Comparison of ENCODE assay signal across 10 cellular contexts in the genomic region with DNA sequence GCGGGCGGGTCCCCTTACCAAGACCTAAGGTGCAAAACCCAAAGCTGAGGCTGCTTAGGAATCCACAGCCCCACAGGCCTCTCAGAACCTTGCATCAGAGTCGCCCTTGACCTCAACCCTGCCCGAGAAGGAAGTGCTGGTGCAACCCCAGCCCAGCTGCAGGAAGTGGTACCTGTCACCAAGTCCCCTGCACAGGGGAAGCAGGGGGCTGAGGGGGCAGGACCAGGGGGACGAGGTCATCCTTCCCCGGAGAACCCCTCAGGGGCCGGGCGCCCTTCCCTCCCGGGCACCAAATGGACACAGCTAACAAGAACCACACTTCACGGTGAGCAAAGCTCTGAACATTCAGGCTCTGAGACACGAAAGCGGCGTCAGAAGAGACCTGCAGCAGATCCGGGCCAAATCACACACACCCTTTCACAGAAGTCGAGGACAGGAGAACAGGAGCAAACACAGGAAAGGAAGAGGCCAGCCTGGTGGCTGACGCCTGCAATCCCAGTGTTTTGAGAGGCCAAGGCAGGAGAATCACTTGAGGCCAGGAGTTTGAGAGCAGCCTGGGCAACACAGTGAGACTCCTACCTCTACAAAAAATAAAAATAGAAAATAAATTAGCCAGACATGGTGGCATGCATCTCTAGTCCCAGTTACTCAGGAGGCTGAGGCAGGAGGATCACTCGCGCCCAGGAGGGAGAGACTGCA. TPM values are rescaled to one million over a fixed set of nuclear protein-coding genes. Genes with fewer than 3 reads are reported as not detected.
DNase-seq lines count a peak whose midpoint lies in the region; ATAC-seq, FAIRE-seq and TF ChIP-seq lines count a peak whose summit lies in the region.
"Had no signal": no experiment of that assay in that cellular context is flagged by ENCODE, and none has a peak within 500 bp of the region (broad histone marks: within the 10 kb centered on the region; RNA-seq: fewer than 3 reads in every experiment).

No MANE protein-coding gene starts in this region.

- ATAC-seq in GM21390 (IDR thresholded peaks at IDR 0.05; ENCODE audit: unreplicated experiment) (peak; percentile 77), GM12878 (peak; percentile 89), HG03135 (IDR thresholded peaks at IDR 0.05; ENCODE audit: unreplicated experiment) (no peak)
- ATAC-seq in stimulated activated naive B cell treated with anti-CD40 and anti-IgM and Interleukin-4, amounts not matched to agents 10 μg/mL and 1 μg/mL and 100 μg/mL, for 72 hours (replicated peaks): peak; percentile 78 to 79

- peaks cover 76% of the 10 kb centered on the region for H3K4me1 ChIP-seq in PC-9 (replicated peaks; ENCODE audit: insufficient read depth)
- peaks cover 36% of the 10 kb centered on the region for H3K4me1 ChIP-seq in GM12878 (ENCODE audit: control insufficient read depth, insufficient read depth, low read length)
- peaks cover 23% of the 10 kb centered on the region for H3K4me1 ChIP-seq in vagina
- H3K4me1 ChIP-seq: parathyroid adenoma had no signal

- CTCF ChIA-PET in PC-9 (lab: Charles Lee): interaction anchor here (0.6 to 0.8 kb wide), 2 partner anchors 14 to 106 kb away, joined by 3 to 9 read pairs; no protein-coding TSS in a partner anchor
- CTCF ChIA-PET in GM12878 (lab: Yijun Ruan, JAX): interaction anchor here (1.2 to 1.7 kb wide), 4 partner anchors 14 to 223 kb away, joined by 3 to 7 read pairs (median 6); no protein-coding TSS in a partner anchor

- intact Hi-C loops in PC-9 (cut with micrococcal nuclease; ENCODE audit: unreplicated experiment) (loop anchor here (5.0 kb wide), 1 partner anchor 42 kb away; the partner anchor contains the start of gene PTTG1IP), GM12878 (cut with micrococcal nuclease; ENCODE audit: unreplicated experiment) (no loop called here), vagina (cut with DNase I) (no loop called here)

- DNase-seq in PC-9 (peak in 1 of 2 experiments; percentile 63), GM12878 (ENCODE audit: low read depth, low spot score) (no peak), NCI-H524 treated with DMSO at 0.1 percent for 48 hours (lab: John Stamatoyannopoulos, UW) (no peak), vagina (ENCODE audit: extremely low spot score in 2 of 2) (no peak)
- DNase-seq in stimulated activated naive B cell treated with anti-CD40 and anti-IgM and Interleukin-4, amounts not matched to agents 10 μg/mL and 1 μg/mL and 100 μg/mL, for 72 hours: no peak

- H3K9ac ChIP-seq in GM12878 (ENCODE audit: control insufficient read depth, insufficient read depth, low read length): peak overlapping the region; percentile 41; the same call in 1 of the 2 replicates
- H3K9ac ChIP-seq: parathyroid adenoma had no signal

- RAD21 ChIA-PET in GM12878 (lab: Charles Lee; ENCODE audit: unreplicated experiment): interaction anchor here (1.7 to 1.9 kb wide), 2 partner anchors 14 to 17 kb away, joined by 9 to 12 read pairs; no protein-coding TSS in a partner anchor

- no peak for TF ChIP-seq EP300 in GM12878 (IDR thresholded peaks at IDR 0.05; ENCODE audit: borderline replicate concordance in 1 of 2, control insufficient read depth in 1 of 2, low read depth in 2 of 2, low read length in 2 of 2)

- H2AFZ ChIP-seq in PC-9 (no peak overlapping the region), GM12878 (ENCODE audit: control insufficient read depth, low read depth, low read length) (peak overlapping the region; percentile 62; the same call in 1 of the 2 replicates)
- H2AFZ ChIP-seq: parathyroid adenoma had no signal

- H3K4me2 ChIP-seq in PC-9 (peak overlapping the region; percentile 76), GM12878 (ENCODE audit: control insufficient read depth, insufficient read depth) (peak overlapping the region; percentile 76)

- TSS peak; percentile 89 for BruUV-seq in PC-9 (replicated peaks; lab: Mats Ljungman, UMichigan)
- BruUV-seq in GM12878 (replicated peaks; lab: Mats Ljungman, UMichigan): no TSS peak

- no peak for FAIRE-seq in GM12878 (lab: Jason Lieb, UNC)
- FAIRE-seq: HTR-8/SVneo had no signal

- H3K9me3 Mint-ChIP-seq in stimulated activated naive B cell treated with anti-CD40 and anti-IgM and Interleukin-4, amounts not matched to agents 10 μg/mL and 1 μg/mL and 100 μg/mL, for 72 hours: no peaks in the 10 kb centered on the region

- H3K27ac Mint-ChIP-seq in stimulated activated naive B cell treated with anti-CD40 and anti-IgM and Interleukin-4, amounts not matched to agents 10 μg/mL and 1 μg/mL and 100 μg/mL, for 72 hours: peak overlapping the region; percentile 97

- no peak for TF ChIP-seq RAD21 in GM12878 (IDR thresholded peaks at IDR 0.05; ENCODE audit: insufficient read depth, low read depth, low read length)

- peaks cover 28 to 44% of the 10 kb centered on the region in 2 donors for H3K36me3 Mint-ChIP-seq in stimulated activated naive B cell treated with anti-CD40 and anti-IgM and Interleukin-4, amounts not matched to agents 10 μg/mL and 1 μg/mL and 100 μg/mL, for 72 hours

- TF ChIP-seq POLR2A in GM12878 (IDR thresholded peaks at IDR 0.05; ENCODE audit: low read depth, low read length) (no peak), vagina (IDR thresholded peaks at IDR 0.05) (no peak)

- no peaks in the 10 kb centered on the region for H3K9me2 ChIP-seq in PC-9 (ENCODE audit: insufficient read depth)

- H3K27me3 ChIP-seq in PC-9 (ENCODE audit: insufficient read depth, low read depth) (no peaks in the 10 kb centered on the region), GM12878 (replicated peaks in 1 of 2; ENCODE audit: control insufficient read depth in 2 of 2, insufficient read depth in 2 of 2, low read length in 1 of 2) (no peaks in the 10 kb centered on the region), vagina (no peaks in the 10 kb centered on the region)
- H3K27me3 ChIP-seq: cardiac muscle cell had no signal

- POLR2A ChIA-PET in PC-9 (lab: Charles Lee; ENCODE audit: unreplicated experiment): interaction anchor here (0.7 to 1.0 kb wide), 2 partner anchors 13 to 20 kb away, joined by 4 to 22 read pairs; no protein-coding TSS in a partner anchor
- POLR2A ChIA-PET in GM12878 (lab: Charles Lee): interaction anchor here (1.5 to 2.1 kb wide), 2 partner anchors 14 to 41 kb away, joined by 4 to 7 read pairs; partner anchors contain the start of gene PTTG1IP

- TF ChIP-seq CTCF in PC-9 (conservative IDR thresholded peaks at IDR 0.05) (no peak), GM12878 (IDR thresholded peaks at IDR 0.05 in 2 of 3, conservative IDR thresholded peaks at IDR 0.05 in 1 of 3; ENCODE audit: control insufficient read depth in 2 of 3, extremely low read depth in 1 of 3, insufficient read depth in 1 of 3, low read depth in 3 of 3, low read length in 3 of 3) (no peak), vagina (IDR thresholded peaks at IDR 0.05) (no peak)

- in situ Hi-C loops in GM12878 (cut with MboI): no loop called here

- peak overlapping the region; percentile 76 to 83 for H3K4me3 Mint-ChIP-seq in stimulated activated naive B cell treated with anti-CD40 and anti-IgM and Interleukin-4, amounts not matched to agents 10 μg/mL and 1 μg/mL and 100 μg/mL, for 72 hours

- H3K79me2 ChIP-seq in PC-9 (ENCODE audit: low read depth) (peaks cover 7% of the 10 kb centered on the region), GM12878 (ENCODE audit: control insufficient read depth, insufficient read depth, low read length) (peaks cover 25% of the 10 kb centered on the region)
- H3K79me2 ChIP-seq: parathyroid adenoma had no signal

- H3K4me3 ChIP-seq in PC-9 (peak overlapping the region; percentile 20; the same call in 1 of the 2 replicates), GM12878 (peak overlapping the region; percentile 29; the same call in 1 of the 2 replicates), vagina (no peak overlapping the region)
- H3K4me3 ChIP-seq: cardiac muscle cell had no signal

- H3K27ac ChIP-seq in PC-9 (peak overlapping the region; percentile 94), GM12878 (ENCODE audit: control insufficient read depth, insufficient read depth) (peak overlapping the region; percentile 45), vagina (no peak overlapping the region)
- H3K27ac ChIP-seq: cardiac muscle cell, parathyroid adenoma had no signal

- H3K36me3 ChIP-seq in PC-9 (ENCODE audit: low read depth) (no peaks in the 10 kb centered on the region), GM12878 (ENCODE audit: control insufficient read depth in 2 of 2, insufficient read depth in 2 of 2, low read length in 1 of 2) (peaks cover 2 to 12% of the 10 kb centered on the region in 2 experiments; a peak in 3 of 4 replicates), vagina (no peaks in the 10 kb centered on the region)
- H3K36me3 ChIP-seq: cardiac muscle cell had no signal

- H4K20me1 ChIP-seq in PC-9 (ENCODE audit: insufficient read depth): no peaks in the 10 kb centered on the region
- no peaks in the 10 kb centered on the region for H4K20me1 ChIP-seq in GM12878 (ENCODE audit: control insufficient read depth, insufficient read depth)

- peaks cover 48% of the 10 kb centered on the region for H3F3A ChIP-seq in PC-9 (ENCODE audit: insufficient read depth, low read depth)

- no peaks in the 10 kb centered on the region for H3K9me3 ChIP-seq in PC-9 (ENCODE audit: insufficient read depth, low read depth)
- H3K9me3 ChIP-seq in GM12878 (replicated peaks; ENCODE audit: control insufficient read depth, insufficient read depth, low read length): no peaks in the 10 kb centered on the region
- H3K9me3 ChIP-seq in vagina: no peaks in the 10 kb centered on the region

- WGBS in GM12878 (ENCODE audit: insufficient coverage, insufficient replicate concordance, low lambda C conversion rate, missing lambda C conversion rate): 17% methylated on average over 18 of the region's 18 CpGs

- SMC1A ChIA-PET in GM12878 (lab: Charles Lee; ENCODE audit: uncharacterized antibody, unreplicated experiment): interaction anchor here (1.3 kb wide), 3 partner anchors 12 to 18 kb away, joined by 3 to 5 read pairs (median 4); no protein-coding TSS in a partner anchor

- no peaks in the 10 kb centered on the region for H3K27me3 Mint-ChIP-seq in stimulated activated naive B cell treated with anti-CD40 and anti-IgM and Interleukin-4, amounts not matched to agents 10 μg/mL and 1 μg/mL and 100 μg/mL, for 72 hours

- H3K4me1 Mint-ChIP-seq in stimulated activated naive B cell treated with anti-CD40 and anti-IgM and Interleukin-4, amounts not matched to agents 10 μg/mL and 1 μg/mL and 100 μg/mL, for 72 hours: peaks cover 67 to 98% of the 10 kb centered on the region in 2 donors

RNA-seq across cellular contexts. Expression of gene ITGB2, which starts 6.4 kb away (rescaled TPM):
- total RNA-seq in PC-9 (2021) (3.6 and 6.0 TPM in 2 replicates), GM12878 (2014; rRNA removed) (85.3 and 101 TPM in 2 replicates), GM12878 (2014; rRNA removed; fragmentation: Illumina TruSeq; extraction: Trizol) (25.2 and 31.3 TPM in 2 replicates), GM12878 (2021) (162 and 172 TPM in 2 replicates), vagina (35.1 TPM)
- total RNA-seq in GM12878 (2013; cell fraction: nucleolus; rRNA removed): 316 and 431 TPM in 2 replicates
- polyA plus RNA-seq in GM12878 (2011; ENCODE audit: low read depth): 46.7 TPM
- polyA plus RNA-seq in GM12878 (2011; rRNA removed) (31.3 and 57.2 TPM in 2 replicates), GM12878 (2014; fragmentation: Illumina TruSeq; extraction: Trizol) (17.2 and 38.7 TPM in 2 replicates), GM12878 (2014; fragmentation: Nextera tagmentation; extraction: Ambion mirVana) (10 to 100 TPM in 1 of 2 experiments, 1 to 10 TPM in 1; 8.0 to 19.8 TPM), GM12878 (2014; rRNA removed) (60.6 and 67.5 TPM in 2 replicates), GM12878 (2016; fragmentation: Nextera tagmentation; extraction: Ambion mirVana) (100 to 1,000 TPM; 120 to 128 TPM)
- polyA plus RNA-seq in GM12878 (2011; cell fraction: cytosol; rRNA removed): 131 and 135 TPM in 2 replicates
- 271 and 308 TPM in 2 replicates for polyA plus RNA-seq in GM12878 (2011; cell fraction: nucleus; rRNA removed)
- 78.4 and 88.1 TPM in 2 replicates for polyA plus RNA-seq in GM12878 (2012)
- 34.5 and 84.6 TPM in 2 replicates for polyA minus RNA-seq in GM12878 (2011; rRNA and poly(A)+ RNA removed)
- 49.2 and 68.0 TPM in 2 replicates for polyA minus RNA-seq in GM12878 (2011; cell fraction: cytosol; rRNA and poly(A)+ RNA removed)
- 58.9 and 82.0 TPM in 2 replicates for polyA minus RNA-seq in GM12878 (2011; cell fraction: nucleus; rRNA and poly(A)+ RNA removed)

RNA-seq across cellular contexts. Expression of gene SLX9, which starts 25.5 kb away (rescaled TPM):
- total RNA-seq in PC-9 (2021) (22.8 and 30.4 TPM in 2 replicates), GM12878 (2014; rRNA removed) (39.4 and 40.2 TPM in 2 replicates), GM12878 (2014; rRNA removed; fragmentation: Illumina TruSeq; extraction: Trizol) (17.0 and 18.0 TPM in 2 replicates), GM12878 (2021) (81.3 and 83.2 TPM in 2 replicates), vagina (8.3 TPM)
- total RNA-seq in GM12878 (2013; cell fraction: nucleolus; rRNA removed): 6.2 and 8.6 TPM in 2 replicates
- 6.3 TPM for polyA plus RNA-seq in GM12878 (2011; ENCODE audit: low read depth)
- polyA plus RNA-seq in GM12878 (2011; rRNA removed) (14.8 and 27.7 TPM in 2 replicates), GM12878 (2014; fragmentation: Illumina TruSeq; extraction: Trizol) (1.7 and 5.9 TPM in 2 replicates), GM12878 (2014; fragmentation: Nextera tagmentation; extraction: Ambion mirVana) (1 to 10 TPM in 1 of 2 experiments, under 1 TPM in 1; 0.69 to 5.5 TPM), GM12878 (2014; rRNA removed) (53.6 and 62.2 TPM in 2 replicates), GM12878 (2016; fragmentation: Nextera tagmentation; extraction: Ambion mirVana) (10 to 100 TPM; 69.2 to 75.5 TPM)
- 32.2 and 59.0 TPM in 2 replicates for polyA plus RNA-seq in GM12878 (2011; cell fraction: cytosol; rRNA removed)
- polyA plus RNA-seq in GM12878 (2011; cell fraction: nucleus; rRNA removed): 33.4 and 49.2 TPM in 2 replicates
- 22.6 and 22.7 TPM in 2 replicates for polyA plus RNA-seq in GM12878 (2012)
- 10.2 and 16.9 TPM in 2 replicates for polyA minus RNA-seq in GM12878 (2011; rRNA and poly(A)+ RNA removed)
- 12.4 and 18.7 TPM in 2 replicates for polyA minus RNA-seq in GM12878 (2011; cell fraction: cytosol; rRNA and poly(A)+ RNA removed)
- polyA minus RNA-seq in GM12878 (2011; cell fraction: nucleus; rRNA and poly(A)+ RNA removed): 2.8 and 6.0 TPM in 2 replicates

RNA-seq across cellular contexts. Expression of gene PTTG1IP, which starts 40.8 kb away (rescaled TPM):
- total RNA-seq in PC-9 (2021) (162 and 174 TPM in 2 replicates), GM12878 (2014; rRNA removed) (46.9 and 48.0 TPM in 2 replicates), GM12878 (2014; rRNA removed; fragmentation: Illumina TruSeq; extraction: Trizol) (30.2 and 33.4 TPM in 2 replicates), GM12878 (2021) (45.5 and 46.7 TPM in 2 replicates), vagina (165 TPM)
- 40.3 and 40.4 TPM in 2 replicates for total RNA-seq in GM12878 (2013; cell fraction: nucleolus; rRNA removed)
- polyA plus RNA-seq in GM12878 (2011; ENCODE audit: low read depth): 19.6 TPM
- polyA plus RNA-seq in GM12878 (2011; rRNA removed) (44.2 and 49.2 TPM in 2 replicates), GM12878 (2014; fragmentation: Illumina TruSeq; extraction: Trizol) (33.2 and 33.8 TPM in 2 replicates), GM12878 (2014; fragmentation: Nextera tagmentation; extraction: Ambion mirVana) (10 to 100 TPM in 1 of 2 experiments, 1 to 10 TPM in 1; 2.4 to 10.4 TPM), GM12878 (2014; rRNA removed) (39.3 and 43.4 TPM in 2 replicates), GM12878 (2016; fragmentation: Nextera tagmentation; extraction: Ambion mirVana) (10 to 100 TPM; 49.5 to 56.4 TPM)
- 39.6 and 41.6 TPM in 2 replicates for polyA plus RNA-seq in GM12878 (2011; cell fraction: cytosol; rRNA removed)
- polyA plus RNA-seq in GM12878 (2011; cell fraction: nucleus; rRNA removed): 46.1 and 56.8 TPM in 2 replicates
- 28.3 and 33.6 TPM in 2 replicates for polyA plus RNA-seq in GM12878 (2012)
- 19.2 and 29.2 TPM in 2 replicates for polyA minus RNA-seq in GM12878 (2011; rRNA and poly(A)+ RNA removed)
- 16.7 and 22.1 TPM in 2 replicates for polyA minus RNA-seq in GM12878 (2011; cell fraction: cytosol; rRNA and poly(A)+ RNA removed)
- polyA minus RNA-seq in GM12878 (2011; cell fraction: nucleus; rRNA and poly(A)+ RNA removed): 11.8 and 15.6 TPM in 2 replicates

Comparison
In these comparisons a context has a peak if more than half of its experiments do, and no peak if none do; other contexts are left out.
1. H3K4me3 ChIP-seq: peak in PC-9 (single experiment) and GM12878 (single experiment); none in vagina (0 of 2).